ENCODE assay signal across 9 cellular contexts in genomic region chr7:129781128-129781855, GRCh38.
DNase-seq lines count a peak whose midpoint lies in the region; ATAC-seq and TF ChIP-seq lines count a peak whose summit lies in the region.
"Had no signal": no experiment of that assay in that cellular context is flagged by ENCODE, and none has a peak within 500 bp of the region (broad histone marks: within the 10 kb centered on the region; RNA-seq: fewer than 3 reads in every experiment).

No MANE protein-coding gene starts in this region.

- no peak for TF ChIP-seq CTCF in colonic mucosa (IDR thresholded peaks at IDR 0.05)

- H3K4me3 ChIP-seq in colonic mucosa = peak overlapping the region; percentile 64
- peak overlapping the region; percentile 35 to 81 (median 42) for H3K4me3 ChIP-seq in skin epidermis

- H3K9ac ChIP-seq in colonic mucosa (ENCODE audit: low read depth in 2 of 2, low read length in 2 of 2) = no peak overlapping the region

- H3K4me1 ChIP-seq in colonic mucosa = peaks cover 36% of the 10 kb centered on the region

- no peak for ATAC-seq in HG03025 (IDR thresholded peaks at IDR 0.05; ENCODE audit: low FRiP score, unreplicated experiment)

- peaks cover 92% of the 10 kb centered on the region for H3K27me3 ChIP-seq in colonic mucosa

- intact Hi-C loops in colonic mucosa (cut with DNase I) = no loop called here

- no peaks in the 10 kb centered on the region for H3K9me3 ChIP-seq in colonic mucosa

- DNase-seq in NCI-H2196 treated with DMSO at 0.1 percent for 48 hours (lab: John Stamatoyannopoulos, UW; ENCODE audit: unreplicated experiment) (peak; percentile 62), NCI-H2196 (lab: John Stamatoyannopoulos, UW; ENCODE audit: unreplicated experiment) (no peak), NCI-H82 treated with DMSO at 0.1 percent for 48 hours (lab: John Stamatoyannopoulos, UW; ENCODE audit: unreplicated experiment) (peak; percentile 83), colonic mucosa (no peak), mesenteric fat pad (ENCODE audit: low spot score) (no peak)
- DNase-seq in central memory CD4-positive, alpha-beta T cell = no peak
- DNase-seq: AML-193 had no signal

- H3K27ac ChIP-seq in colonic mucosa = no peak overlapping the region
- no peak overlapping the region for H3K27ac ChIP-seq in skin epidermis

- H3K36me3 ChIP-seq in colonic mucosa = no peaks in the 10 kb centered on the region

Comparison
In these comparisons a context has a peak if more than half of its experiments do, and no peak if none do; other contexts are left out.
1. DNase-seq: peak in NCI-H2196 treated with DMSO at 0.1 percent for 48 hours (single experiment) and NCI-H82 treated with DMSO at 0.1 percent for 48 hours (single experiment); none in NCI-H2196 (single experiment), colonic mucosa (single experiment), mesenteric fat pad (single experiment) and central memory CD4-positive, alpha-beta T cell (single experiment).